In the genomic region with DNA sequence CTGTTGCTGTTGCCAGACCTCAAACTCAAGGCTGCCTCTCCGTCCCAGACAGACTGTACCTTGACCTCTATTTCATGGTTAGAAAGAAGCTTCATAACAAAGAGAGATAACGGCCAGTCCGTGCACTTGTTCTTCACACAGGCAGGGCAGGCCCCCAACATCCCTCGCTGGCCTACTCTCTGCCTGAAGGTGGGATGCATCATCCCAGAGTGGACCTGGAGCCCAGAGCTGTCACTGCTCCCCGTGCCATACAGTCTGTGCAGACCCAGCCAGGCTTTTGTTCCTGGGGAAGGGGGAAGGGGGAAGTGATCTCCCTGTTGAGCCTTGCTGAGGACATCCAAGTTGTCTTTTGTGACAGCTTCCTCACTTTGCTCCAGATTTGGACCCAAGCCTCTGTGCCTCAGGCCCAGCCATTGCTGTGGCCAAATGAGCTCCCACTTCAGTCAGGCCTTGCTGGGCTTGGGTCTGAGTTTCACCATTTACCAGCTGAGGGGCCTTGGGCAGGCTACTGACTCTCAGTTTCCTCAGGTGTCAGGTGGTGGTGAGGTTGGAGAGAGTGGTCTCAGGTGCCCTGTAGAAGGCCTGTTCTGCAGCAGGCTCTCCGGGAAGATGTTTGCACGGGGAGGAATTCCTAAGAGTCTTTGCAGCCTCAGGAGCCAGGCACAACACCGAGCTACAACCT, we compare ENCODE assay signal across 1 cellular context.
TF ChIP-seq lines count a peak whose summit lies in the region.

No MANE protein-coding gene starts in this region.

TF ChIP-seq in HepG2, 621 proteins besides CTCF, POLR2A, EP300 and RAD21 (continued from another document and continues in another):
- TF ChIP-seq, protein P1, sequence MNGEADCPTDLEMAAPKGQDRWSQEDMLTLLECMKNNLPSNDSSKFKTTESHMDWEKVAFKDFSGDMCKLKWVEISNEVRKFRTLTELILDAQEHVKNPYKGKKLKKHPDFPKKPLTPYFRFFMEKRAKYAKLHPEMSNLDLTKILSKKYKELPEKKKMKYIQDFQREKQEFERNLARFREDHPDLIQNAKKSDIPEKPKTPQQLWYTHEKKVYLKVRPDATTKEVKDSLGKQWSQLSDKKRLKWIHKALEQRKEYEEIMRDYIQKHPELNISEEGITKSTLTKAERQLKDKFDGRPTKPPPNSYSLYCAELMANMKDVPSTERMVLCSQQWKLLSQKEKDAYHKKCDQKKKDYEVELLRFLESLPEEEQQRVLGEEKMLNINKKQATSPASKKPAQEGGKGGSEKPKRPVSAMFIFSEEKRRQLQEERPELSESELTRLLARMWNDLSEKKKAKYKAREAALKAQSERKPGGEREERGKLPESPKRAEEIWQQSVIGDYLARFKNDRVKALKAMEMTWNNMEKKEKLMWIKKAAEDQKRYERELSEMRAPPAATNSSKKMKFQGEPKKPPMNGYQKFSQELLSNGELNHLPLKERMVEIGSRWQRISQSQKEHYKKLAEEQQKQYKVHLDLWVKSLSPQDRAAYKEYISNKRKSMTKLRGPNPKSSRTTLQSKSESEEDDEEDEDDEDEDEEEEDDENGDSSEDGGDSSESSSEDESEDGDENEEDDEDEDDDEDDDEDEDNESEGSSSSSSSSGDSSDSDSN (CRISPR knock-in tag; IDR thresholded peaks at IDR 0.05), result no peak
- TF ChIP-seq FOXM1 (CRISPR knock-in tag; IDR thresholded peaks at IDR 0.05), result no peak
- TF ChIP-seq CEBPG (CRISPR knock-in tag; IDR thresholded peaks at IDR 0.05), result peak; percentile 16; the same call in 1 of the 2 replicates
- TF ChIP-seq, protein P2, sequence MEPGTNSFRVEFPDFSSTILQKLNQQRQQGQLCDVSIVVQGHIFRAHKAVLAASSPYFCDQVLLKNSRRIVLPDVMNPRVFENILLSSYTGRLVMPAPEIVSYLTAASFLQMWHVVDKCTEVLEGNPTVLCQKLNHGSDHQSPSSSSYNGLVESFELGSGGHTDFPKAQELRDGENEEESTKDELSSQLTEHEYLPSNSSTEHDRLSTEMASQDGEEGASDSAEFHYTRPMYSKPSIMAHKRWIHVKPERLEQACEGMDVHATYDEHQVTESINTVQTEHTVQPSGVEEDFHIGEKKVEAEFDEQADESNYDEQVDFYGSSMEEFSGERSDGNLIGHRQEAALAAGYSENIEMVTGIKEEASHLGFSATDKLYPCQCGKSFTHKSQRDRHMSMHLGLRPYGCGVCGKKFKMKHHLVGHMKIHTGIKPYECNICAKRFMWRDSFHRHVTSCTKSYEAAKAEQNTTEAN (CRISPR knock-in tag; conservative IDR thresholded peaks at IDR 0.05), result no peak
- 0 out of 2 replicates have a peak, but pooled peaks have one; percentile 22 for TF ChIP-seq MEF2D (CRISPR knock-in tag; IDR thresholded peaks at IDR 0.05)
- TF ChIP-seq, protein P3, sequence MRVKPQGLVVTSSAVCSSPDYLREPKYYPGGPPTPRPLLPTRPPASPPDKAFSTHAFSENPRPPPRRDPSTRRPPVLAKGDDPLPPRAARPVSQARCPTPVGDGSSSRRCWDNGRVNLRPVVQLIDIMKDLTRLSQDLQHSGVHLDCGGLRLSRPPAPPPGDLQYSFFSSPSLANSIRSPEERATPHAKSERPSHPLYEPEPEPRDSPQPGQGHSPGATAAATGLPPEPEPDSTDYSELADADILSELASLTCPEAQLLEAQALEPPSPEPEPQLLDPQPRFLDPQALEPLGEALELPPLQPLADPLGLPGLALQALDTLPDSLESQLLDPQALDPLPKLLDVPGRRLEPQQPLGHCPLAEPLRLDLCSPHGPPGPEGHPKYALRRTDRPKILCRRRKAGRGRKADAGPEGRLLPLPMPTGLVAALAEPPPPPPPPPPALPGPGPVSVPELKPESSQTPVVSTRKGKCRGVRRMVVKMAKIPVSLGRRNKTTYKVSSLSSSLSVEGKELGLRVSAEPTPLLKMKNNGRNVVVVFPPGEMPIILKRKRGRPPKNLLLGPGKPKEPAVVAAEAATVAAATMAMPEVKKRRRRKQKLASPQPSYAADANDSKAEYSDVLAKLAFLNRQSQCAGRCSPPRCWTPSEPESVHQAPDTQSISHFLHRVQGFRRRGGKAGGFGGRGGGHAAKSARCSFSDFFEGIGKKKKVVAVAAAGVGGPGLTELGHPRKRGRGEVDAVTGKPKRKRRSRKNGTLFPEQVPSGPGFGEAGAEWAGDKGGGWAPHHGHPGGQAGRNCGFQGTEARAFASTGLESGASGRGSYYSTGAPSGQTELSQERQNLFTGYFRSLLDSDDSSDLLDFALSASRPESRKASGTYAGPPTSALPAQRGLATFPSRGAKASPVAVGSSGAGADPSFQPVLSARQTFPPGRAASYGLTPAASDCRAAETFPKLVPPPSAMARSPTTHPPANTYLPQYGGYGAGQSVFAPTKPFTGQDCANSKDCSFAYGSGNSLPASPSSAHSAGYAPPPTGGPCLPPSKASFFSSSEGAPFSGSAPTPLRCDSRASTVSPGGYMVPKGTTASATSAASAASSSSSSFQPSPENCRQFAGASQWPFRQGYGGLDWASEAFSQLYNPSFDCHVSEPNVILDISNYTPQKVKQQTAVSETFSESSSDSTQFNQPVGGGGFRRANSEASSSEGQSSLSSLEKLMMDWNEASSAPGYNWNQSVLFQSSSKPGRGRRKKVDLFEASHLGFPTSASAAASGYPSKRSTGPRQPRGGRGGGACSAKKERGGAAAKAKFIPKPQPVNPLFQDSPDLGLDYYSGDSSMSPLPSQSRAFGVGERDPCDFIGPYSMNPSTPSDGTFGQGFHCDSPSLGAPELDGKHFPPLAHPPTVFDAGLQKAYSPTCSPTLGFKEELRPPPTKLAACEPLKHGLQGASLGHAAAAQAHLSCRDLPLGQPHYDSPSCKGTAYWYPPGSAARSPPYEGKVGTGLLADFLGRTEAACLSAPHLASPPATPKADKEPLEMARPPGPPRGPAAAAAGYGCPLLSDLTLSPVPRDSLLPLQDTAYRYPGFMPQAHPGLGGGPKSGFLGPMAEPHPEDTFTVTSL (CRISPR knock-in tag; IDR thresholded peaks at IDR 0.05; ENCODE audit: borderline replicate concordance), result no peak
- TF ChIP-seq JUND (CRISPR knock-in tag; IDR thresholded peaks at IDR 0.05), result no peak
- TF ChIP-seq JUNB (CRISPR knock-in tag; IDR thresholded peaks at IDR 0.05; ENCODE audit: borderline replicate concordance), result no peak
- peak; percentile 39; the same call in 1 of the 2 replicates for TF ChIP-seq HNF4G (IDR thresholded peaks at IDR 0.05; ENCODE audit: borderline replicate concordance, low read depth, low read length)
- no peak for TF ChIP-seq HNF4G (CRISPR knock-in tag; IDR thresholded peaks at IDR 0.05; ENCODE audit: borderline replicate concordance, low read depth)
- TF ChIP-seq, protein P4, sequence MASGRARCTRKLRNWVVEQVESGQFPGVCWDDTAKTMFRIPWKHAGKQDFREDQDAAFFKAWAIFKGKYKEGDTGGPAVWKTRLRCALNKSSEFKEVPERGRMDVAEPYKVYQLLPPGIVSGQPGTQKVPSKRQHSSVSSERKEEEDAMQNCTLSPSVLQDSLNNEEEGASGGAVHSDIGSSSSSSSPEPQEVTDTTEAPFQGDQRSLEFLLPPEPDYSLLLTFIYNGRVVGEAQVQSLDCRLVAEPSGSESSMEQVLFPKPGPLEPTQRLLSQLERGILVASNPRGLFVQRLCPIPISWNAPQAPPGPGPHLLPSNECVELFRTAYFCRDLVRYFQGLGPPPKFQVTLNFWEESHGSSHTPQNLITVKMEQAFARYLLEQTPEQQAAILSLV (CRISPR knock-in tag; IDR thresholded peaks at IDR 0.05; ENCODE audit: borderline replicate concordance), result no peak
- TF ChIP-seq SIX1 (CRISPR knock-in tag; IDR thresholded peaks at IDR 0.05; ENCODE audit: borderline replicate concordance), result no peak
- TF ChIP-seq ISX (CRISPR knock-in tag; conservative IDR thresholded peaks at IDR 0.05), result no peak
- TF ChIP-seq, protein P5, sequence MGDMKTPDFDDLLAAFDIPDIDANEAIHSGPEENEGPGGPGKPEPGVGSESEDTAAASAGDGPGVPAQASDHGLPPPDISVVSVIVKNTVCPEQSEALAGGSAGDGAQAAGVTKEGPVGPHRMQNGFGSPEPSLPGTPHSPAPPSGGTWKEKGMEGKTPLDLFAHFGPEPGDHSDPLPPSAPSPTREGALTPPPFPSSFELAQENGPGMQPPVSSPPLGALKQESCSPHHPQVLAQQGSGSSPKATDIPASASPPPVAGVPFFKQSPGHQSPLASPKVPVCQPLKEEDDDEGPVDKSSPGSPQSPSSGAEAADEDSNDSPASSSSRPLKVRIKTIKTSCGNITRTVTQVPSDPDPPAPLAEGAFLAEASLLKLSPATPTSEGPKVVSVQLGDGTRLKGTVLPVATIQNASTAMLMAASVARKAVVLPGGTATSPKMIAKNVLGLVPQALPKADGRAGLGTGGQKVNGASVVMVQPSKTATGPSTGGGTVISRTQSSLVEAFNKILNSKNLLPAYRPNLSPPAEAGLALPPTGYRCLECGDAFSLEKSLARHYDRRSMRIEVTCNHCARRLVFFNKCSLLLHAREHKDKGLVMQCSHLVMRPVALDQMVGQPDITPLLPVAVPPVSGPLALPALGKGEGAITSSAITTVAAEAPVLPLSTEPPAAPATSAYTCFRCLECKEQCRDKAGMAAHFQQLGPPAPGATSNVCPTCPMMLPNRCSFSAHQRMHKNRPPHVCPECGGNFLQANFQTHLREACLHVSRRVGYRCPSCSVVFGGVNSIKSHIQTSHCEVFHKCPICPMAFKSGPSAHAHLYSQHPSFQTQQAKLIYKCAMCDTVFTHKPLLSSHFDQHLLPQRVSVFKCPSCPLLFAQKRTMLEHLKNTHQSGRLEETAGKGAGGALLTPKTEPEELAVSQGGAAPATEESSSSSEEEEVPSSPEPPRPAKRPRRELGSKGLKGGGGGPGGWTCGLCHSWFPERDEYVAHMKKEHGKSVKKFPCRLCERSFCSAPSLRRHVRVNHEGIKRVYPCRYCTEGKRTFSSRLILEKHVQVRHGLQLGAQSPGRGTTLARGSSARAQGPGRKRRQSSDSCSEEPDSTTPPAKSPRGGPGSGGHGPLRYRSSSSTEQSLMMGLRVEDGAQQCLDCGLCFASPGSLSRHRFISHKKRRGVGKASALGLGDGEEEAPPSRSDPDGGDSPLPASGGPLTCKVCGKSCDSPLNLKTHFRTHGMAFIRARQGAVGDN (CRISPR knock-in tag; IDR thresholded peaks at IDR 0.05), result peak; percentile 61
- TF ChIP-seq, protein P6, sequence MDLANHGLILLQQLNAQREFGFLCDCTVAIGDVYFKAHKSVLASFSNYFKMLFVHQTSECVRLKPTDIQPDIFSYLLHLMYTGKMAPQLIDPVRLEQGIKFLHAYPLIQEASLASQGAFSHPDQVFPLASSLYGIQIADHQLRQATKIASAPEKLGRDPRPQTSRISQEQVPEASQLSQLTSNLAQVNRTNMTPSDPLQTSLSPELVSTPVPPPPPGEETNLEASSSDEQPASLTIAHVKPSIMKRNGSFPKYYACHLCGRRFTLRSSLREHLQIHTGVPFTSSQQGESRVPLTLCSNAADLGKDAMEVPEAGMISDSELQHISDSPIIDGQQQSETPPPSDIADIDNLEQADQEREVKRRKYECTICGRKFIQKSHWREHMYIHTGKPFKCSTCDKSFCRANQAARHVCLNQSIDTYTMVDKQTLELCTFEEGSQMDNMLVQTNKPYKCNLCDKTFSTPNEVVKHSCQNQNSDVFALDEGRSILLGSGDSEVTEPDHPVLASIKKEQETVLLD (CRISPR knock-in tag; IDR thresholded peaks at IDR 0.05; ENCODE audit: low read depth), result no peak
- TF ChIP-seq SOX6 (IDR thresholded peaks at IDR 0.05), result no peak
- TF ChIP-seq SOX6 (CRISPR knock-in tag; IDR thresholded peaks at IDR 0.05), result peak; percentile 71
- TF ChIP-seq, protein P7, sequence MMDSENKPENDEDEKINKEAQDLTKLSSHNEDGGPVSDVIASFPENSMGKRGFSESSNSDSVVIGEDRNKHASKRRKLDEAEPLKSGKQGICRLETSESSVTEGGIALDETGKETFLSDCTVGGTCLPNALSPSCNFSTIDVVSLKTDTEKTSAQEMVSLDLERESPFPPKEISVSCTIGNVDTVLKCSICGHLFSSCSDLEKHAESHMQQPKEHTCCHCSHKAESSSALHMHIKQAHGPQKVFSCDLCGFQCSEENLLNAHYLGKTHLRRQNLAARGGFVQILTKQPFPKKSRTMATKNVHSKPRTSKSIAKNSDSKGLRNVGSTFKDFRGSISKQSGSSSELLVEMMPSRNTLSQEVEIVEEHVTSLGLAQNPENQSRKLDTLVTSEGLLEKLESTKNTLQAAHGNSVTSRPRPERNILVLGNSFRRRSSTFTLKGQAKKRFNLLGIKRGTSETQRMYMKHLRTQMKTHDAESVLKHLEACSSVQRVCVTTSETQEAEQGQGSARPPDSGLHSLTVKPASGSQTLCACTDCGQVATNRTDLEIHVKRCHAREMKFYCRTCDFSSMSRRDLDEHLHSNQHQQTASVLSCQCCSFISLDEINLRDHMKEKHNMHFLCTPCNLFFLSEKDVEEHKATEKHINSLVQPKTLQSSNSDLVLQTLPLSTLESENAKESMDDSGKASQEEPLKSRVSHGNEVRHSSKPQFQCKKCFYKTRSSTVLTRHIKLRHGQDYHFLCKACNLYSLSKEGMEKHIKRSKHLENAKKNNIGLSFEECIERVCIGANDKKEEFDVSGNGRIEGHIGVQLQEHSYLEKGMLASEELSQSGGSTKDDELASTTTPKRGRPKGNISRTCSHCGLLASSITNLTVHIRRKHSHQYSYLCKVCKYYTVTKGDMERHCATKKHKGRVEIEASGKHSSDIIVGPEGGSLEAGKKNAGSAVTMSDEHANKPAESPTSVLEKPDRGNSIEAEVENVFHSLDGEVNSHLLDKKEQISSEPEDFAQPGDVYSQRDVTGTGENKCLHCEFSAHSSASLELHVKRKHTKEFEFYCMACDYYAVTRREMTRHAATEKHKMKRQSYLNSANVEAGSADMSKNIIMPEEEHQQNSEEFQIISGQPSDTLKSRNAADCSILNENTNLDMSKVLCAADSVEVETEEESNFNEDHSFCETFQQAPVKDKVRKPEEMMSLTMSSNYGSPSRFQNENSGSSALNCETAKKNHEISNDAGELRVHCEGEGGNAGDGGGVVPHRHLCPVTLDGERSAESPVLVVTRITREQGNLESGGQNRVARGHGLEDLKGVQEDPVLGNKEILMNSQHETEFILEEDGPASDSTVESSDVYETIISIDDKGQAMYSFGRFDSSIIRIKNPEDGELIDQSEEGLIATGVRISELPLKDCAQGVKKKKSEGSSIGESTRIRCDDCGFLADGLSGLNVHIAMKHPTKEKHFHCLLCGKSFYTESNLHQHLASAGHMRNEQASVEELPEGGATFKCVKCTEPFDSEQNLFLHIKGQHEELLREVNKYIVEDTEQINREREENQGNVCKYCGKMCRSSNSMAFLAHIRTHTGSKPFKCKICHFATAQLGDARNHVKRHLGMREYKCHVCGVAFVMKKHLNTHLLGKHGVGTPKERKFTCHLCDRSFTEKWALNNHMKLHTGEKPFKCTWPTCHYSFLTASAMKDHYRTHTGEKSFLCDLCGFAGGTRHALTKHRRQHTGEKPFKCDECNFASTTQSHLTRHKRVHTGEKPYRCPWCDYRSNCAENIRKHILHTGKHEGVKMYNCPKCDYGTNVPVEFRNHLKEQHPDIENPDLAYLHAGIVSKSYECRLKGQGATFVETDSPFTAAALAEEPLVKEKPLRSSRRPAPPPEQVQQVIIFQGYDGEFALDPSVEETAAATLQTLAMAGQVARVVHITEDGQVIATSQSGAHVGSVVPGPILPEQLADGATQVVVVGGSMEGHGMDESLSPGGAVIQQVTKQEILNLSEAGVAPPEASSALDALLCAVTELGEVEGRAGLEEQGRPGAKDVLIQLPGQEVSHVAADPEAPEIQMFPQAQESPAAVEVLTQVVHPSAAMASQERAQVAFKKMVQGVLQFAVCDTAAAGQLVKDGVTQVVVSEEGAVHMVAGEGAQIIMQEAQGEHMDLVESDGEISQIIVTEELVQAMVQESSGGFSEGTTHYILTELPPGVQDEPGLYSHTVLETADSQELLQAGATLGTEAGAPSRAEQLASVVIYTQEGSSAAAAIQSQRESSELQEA (CRISPR knock-in tag; IDR thresholded peaks at IDR 0.05; ENCODE audit: not compliant biosample characterization), result no peak
- TF ChIP-seq SYNCRIP (IDR thresholded peaks at IDR 0.05; ENCODE audit: insufficient read depth, low read depth, low read length), result no peak
- no peak for TF ChIP-seq ZNF160 (CRISPR knock-in tag; IDR thresholded peaks at IDR 0.05)
